12 cellular contexts compared by ENCODE assay signal in the genomic region with DNA sequence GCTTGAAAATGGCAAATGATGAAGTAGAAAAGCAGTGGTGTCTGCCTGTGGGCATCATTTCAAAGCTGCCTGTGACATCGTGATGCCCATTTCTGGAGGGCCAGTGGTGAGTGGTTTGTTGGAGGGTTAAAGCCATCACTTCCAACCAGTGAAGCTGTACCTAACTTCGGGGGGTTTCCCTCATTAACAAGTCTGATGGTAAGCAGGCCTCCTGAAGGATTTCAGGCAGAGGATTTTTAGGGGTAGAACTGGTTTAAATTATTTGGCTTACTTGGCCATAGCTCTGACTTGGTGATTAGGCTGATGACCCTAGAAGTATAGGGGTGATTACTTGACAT. TPM values are rescaled to one million over a fixed set of nuclear protein-coding genes. Genes with fewer than 3 reads are reported as not detected.
DNase-seq lines count a peak whose midpoint lies in the region; ATAC-seq and TF ChIP-seq lines count a peak whose summit lies in the region.
"Had no signal": no experiment of that assay in that cellular context is flagged by ENCODE, and none has a peak within 500 bp of the region (broad histone marks: within the 10 kb centered on the region; RNA-seq: fewer than 3 reads in every experiment).

No MANE protein-coding gene starts in this region.

- H3K36me3 Mint-ChIP-seq in T-helper 1 cell treated with Interleukin-12 subunit alpha and Interleukin-12 subunit beta and Interleukin-4 antibody, amounts not matched to agents 30 μg/mL and 1 μg/mL, for 36 hours (ENCODE audit: low read depth): peaks cover 48% of the 10 kb centered on the region
- H3K36me3 Mint-ChIP-seq in activated naive CD8-positive, alpha-beta T cell treated with anti-CD3 and anti-CD28 coated beads for 36 hours: peaks cover 89% of the 10 kb centered on the region
- peaks cover 5% of the 10 kb centered on the region for H3K36me3 Mint-ChIP-seq in Calu3 (ENCODE audit: insufficient read depth, unreplicated experiment)

- H3K27ac ChIP-seq in lower lobe of right lung: no peak overlapping the region
- H3K27ac ChIP-seq: 22Rv1, gastrocnemius medialis had no signal

- H3K4me3 ChIP-seq in lower lobe of right lung: no peak overlapping the region
- H3K4me3 ChIP-seq: gastrocnemius medialis had no signal

- peaks cover 78% of the 10 kb centered on the region for H3K4me1 Mint-ChIP-seq in T-helper 1 cell treated with Interleukin-12 subunit alpha and Interleukin-12 subunit beta and Interleukin-4 antibody, amounts not matched to agents 30 μg/mL and 1 μg/mL, for 36 hours (ENCODE audit: low read depth)
- H3K4me1 Mint-ChIP-seq in activated naive CD8-positive, alpha-beta T cell treated with anti-CD3 and anti-CD28 coated beads for 36 hours: peaks cover 91% of the 10 kb centered on the region
- peaks cover 96% of the 10 kb centered on the region for H3K4me1 Mint-ChIP-seq in stimulated activated naive CD8-positive, alpha-beta T cell treated with anti-CD3 and anti-CD28 coated beads, Interleukin-15, amount 100 ng/mL, for 72 hours
- peaks cover 47% of the 10 kb centered on the region for H3K4me1 Mint-ChIP-seq in Calu3 (ENCODE audit: low read depth, unreplicated experiment)

- CTCF ChIA-PET in Calu3 (lab: Charles Lee): interaction anchor here (0.6 to 1.1 kb wide), 2 partner anchors 20 to 796 kb away, joined by 3 to 8 read pairs; no protein-coding TSS in a partner anchor

- TF ChIP-seq CTCF in lower lobe of right lung (IDR thresholded peaks at IDR 0.05): no peak
- no peak for TF ChIP-seq CTCF in Calu3 (IDR thresholded peaks at IDR 0.05; ENCODE audit: unreplicated experiment)

- no TSS peak for BruUV-seq in Calu3 (replicated peaks; lab: Mats Ljungman, UMichigan)

- intact Hi-C loops in lower lobe of right lung (cut with DNase I): no loop called here
- intact Hi-C loops in Calu3 (cut with micrococcal nuclease; ENCODE audit: unreplicated experiment): no loop called here

- peak overlapping the region; percentile 11 for H3K4me3 Mint-ChIP-seq in T-helper 1 cell treated with Interleukin-12 subunit alpha and Interleukin-12 subunit beta and Interleukin-4 antibody, amounts not matched to agents 30 μg/mL and 1 μg/mL, for 36 hours
- H3K4me3 Mint-ChIP-seq in activated naive CD8-positive, alpha-beta T cell treated with anti-CD3 and anti-CD28 coated beads for 36 hours: peak overlapping the region; percentile 62
- H3K4me3 Mint-ChIP-seq in stimulated activated naive CD8-positive, alpha-beta T cell treated with anti-CD3 and anti-CD28 coated beads, Interleukin-15, amount 100 ng/mL, for 72 hours: peak overlapping the region; percentile 58 to 88
- no peak overlapping the region for H3K4me3 Mint-ChIP-seq in Calu3 (ENCODE audit: low read depth, unreplicated experiment)

- no peaks in the 10 kb centered on the region for H3K36me3 ChIP-seq in lower lobe of right lung
- H3K36me3 ChIP-seq: gastrocnemius medialis had no signal

- ATAC-seq in HG02970 (IDR thresholded peaks at IDR 0.05; ENCODE audit: low FRiP score, unreplicated experiment) (peak; percentile 31), lower lobe of right lung (no peak)
- peak; percentile 73 for ATAC-seq in stimulated activated naive CD8-positive, alpha-beta T cell treated with anti-CD3 and anti-CD28 coated beads, Interleukin-15, amount 100 ng/mL, for 72 hours
- ATAC-seq: gastrocnemius medialis had no signal

- H3K27me3 Mint-ChIP-seq in T-helper 1 cell treated with Interleukin-12 subunit alpha and Interleukin-12 subunit beta and Interleukin-4 antibody, amounts not matched to agents 30 μg/mL and 1 μg/mL, for 36 hours (ENCODE audit: low read depth): no peaks in the 10 kb centered on the region
- no peaks in the 10 kb centered on the region for H3K27me3 Mint-ChIP-seq in activated naive CD8-positive, alpha-beta T cell treated with anti-CD3 and anti-CD28 coated beads for 36 hours
- no peaks in the 10 kb centered on the region for H3K27me3 Mint-ChIP-seq in stimulated activated naive CD8-positive, alpha-beta T cell treated with anti-CD3 and anti-CD28 coated beads, Interleukin-15, amount 100 ng/mL, for 72 hours
- no peaks in the 10 kb centered on the region for H3K27me3 Mint-ChIP-seq in Calu3 (ENCODE audit: unreplicated experiment)

- no peaks in the 10 kb centered on the region for H3K27me3 ChIP-seq in lower lobe of right lung (ENCODE audit: low read depth)
- H3K27me3 ChIP-seq: gastrocnemius medialis had no signal

- peaks cover 41% of the 10 kb centered on the region for H3K4me1 ChIP-seq in lower lobe of right lung
- H3K4me1 ChIP-seq: gastrocnemius medialis had no signal

- peak overlapping the region; percentile 96 for H3K27ac Mint-ChIP-seq in T-helper 1 cell treated with Interleukin-12 subunit alpha and Interleukin-12 subunit beta and Interleukin-4 antibody, amounts not matched to agents 30 μg/mL and 1 μg/mL, for 36 hours
- peak overlapping the region; percentile 94 for H3K27ac Mint-ChIP-seq in activated naive CD8-positive, alpha-beta T cell treated with anti-CD3 and anti-CD28 coated beads for 36 hours
- H3K27ac Mint-ChIP-seq in stimulated activated naive CD8-positive, alpha-beta T cell treated with anti-CD3 and anti-CD28 coated beads, Interleukin-15, amount 100 ng/mL, for 72 hours: peak overlapping the region; percentile 98 to 100
- H3K27ac Mint-ChIP-seq in Calu3 (ENCODE audit: unreplicated experiment): no peak overlapping the region

- H3K9me3 Mint-ChIP-seq in T-helper 1 cell treated with Interleukin-12 subunit alpha and Interleukin-12 subunit beta and Interleukin-4 antibody, amounts not matched to agents 30 μg/mL and 1 μg/mL, for 36 hours: peaks cover 3% of the 10 kb centered on the region
- H3K9me3 Mint-ChIP-seq in activated naive CD8-positive, alpha-beta T cell treated with anti-CD3 and anti-CD28 coated beads for 36 hours: peaks cover 6% of the 10 kb centered on the region
- H3K9me3 Mint-ChIP-seq in stimulated activated naive CD8-positive, alpha-beta T cell treated with anti-CD3 and anti-CD28 coated beads, Interleukin-15, amount 100 ng/mL, for 72 hours: peaks cover 0 to 4% of the 10 kb centered on the region in 2 donors
- H3K9me3 Mint-ChIP-seq in Calu3 (ENCODE audit: low read depth, unreplicated experiment): peaks cover 2% of the 10 kb centered on the region

- no peaks in the 10 kb centered on the region for H3K9me3 ChIP-seq in lower lobe of right lung
- H3K9me3 ChIP-seq: gastrocnemius medialis, SK-N-SH had no signal

- DNase-seq in T-helper 1 cell: no peak
- peak; percentile 44 for DNase-seq in activated naive CD8-positive, alpha-beta T cell treated with anti-CD3 and anti-CD28 coated beads for 36 hours
- DNase-seq in stimulated activated naive CD8-positive, alpha-beta T cell treated with anti-CD3 and anti-CD28 coated beads, Interleukin-15, amount 100 ng/mL, for 72 hours: peak in 1 of 2 donors; percentile 67
- DNase-seq in SKM-1 treated with dmso at 0.1 percent for 144 hours (lab: John Stamatoyannopoulos, UW; ENCODE audit: unreplicated experiment): no peak
- no peak for DNase-seq in lower lobe of right lung
- DNase-seq in Calu3: no peak
- DNase-seq: gastrocnemius medialis, NCI-H1694, SK-N-SH had no signal

RNA-seq across cellular contexts. Expression of a gene that starts 10.7 kb away (rescaled TPM):
- total RNA-seq in activated naive CD8-positive, alpha-beta T cell treated with anti-CD3 and anti-CD28 coated beads for 36 hours: 100 to 1,000 TPM; 176 to 178 TPM
- total RNA-seq in lower lobe of right lung: 29.5 TPM
- 24.2 and 30.6 TPM in 2 replicates for total RNA-seq in Calu3 (2022)

Comparison
In these comparisons a context has a peak if more than half of its experiments do, and no peak if none do; other contexts are left out.
1. ATAC-seq: peak in HG02970 (single experiment) and stimulated activated naive CD8-positive, alpha-beta T cell treated with anti-CD3 and anti-CD28 coated beads, Interleukin-15, amount 100 ng/mL, for 72 hours (single experiment); none in lower lobe of right lung (0 of 2).